ENCODE assay signal across 7 cellular contexts in the genomic region with DNA sequence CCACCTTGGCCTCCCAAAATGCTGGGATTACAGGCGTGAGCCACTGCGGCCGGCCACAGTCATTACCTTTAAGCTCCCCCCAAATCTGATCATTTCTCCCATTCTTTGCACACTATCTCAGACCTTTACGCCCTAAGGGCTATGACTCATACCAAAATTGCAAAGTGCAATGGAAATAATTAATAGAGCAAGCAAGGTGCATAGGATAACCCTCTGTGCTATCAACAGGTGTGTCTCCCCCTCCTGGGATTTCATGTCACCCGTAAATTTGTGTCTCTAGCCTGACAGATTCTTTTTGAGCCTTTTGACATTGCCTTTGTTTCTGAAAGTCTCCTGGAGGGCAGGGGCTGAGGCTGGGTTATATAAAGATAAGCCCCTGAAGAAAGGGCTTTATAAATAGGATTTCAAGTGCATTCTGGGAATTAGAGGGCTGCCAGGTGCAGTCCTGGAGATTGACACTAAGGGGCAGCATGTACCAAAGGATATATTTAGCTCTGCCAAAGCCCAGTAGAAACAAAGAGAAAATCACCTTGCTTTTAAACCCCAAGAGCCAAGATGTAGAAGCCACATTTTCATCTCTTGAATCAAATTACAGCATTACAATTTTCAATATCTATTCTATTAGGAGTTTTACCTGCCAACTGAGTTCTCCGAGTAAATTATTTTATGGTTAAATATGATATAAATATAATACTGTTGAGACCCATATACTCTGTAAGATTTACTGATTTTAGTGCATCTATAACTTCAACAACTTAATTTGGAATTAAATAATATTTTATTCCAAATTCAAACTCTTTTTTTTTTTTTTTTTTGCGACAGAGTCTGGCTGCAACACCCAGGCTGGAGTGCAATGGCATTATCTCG. TPM values are rescaled to one million over a fixed set of nuclear protein-coding genes. Genes with fewer than 3 reads are reported as not detected.
DNase-seq lines count a peak whose midpoint lies in the region; TF ChIP-seq lines count a peak whose summit lies in the region.

No MANE protein-coding gene starts in this region.

- TF ChIP-seq POLR2A in Peyer's patch (IDR thresholded peaks at IDR 0.05), result no peak
- TF ChIP-seq POLR2A in transverse colon (IDR thresholded peaks at IDR 0.05), result no peak

- in situ Hi-C loops in GM13977 (cut with MboI; ENCODE audit: low pct_unique_long_range_greater_than_20kb, low sequenced_read_pairs, unreplicated experiment) (loop anchor here (10.0 kb wide), 1 partner anchor 217 kb away; a partner anchor contains a TSS), transverse colon (cut with MboI; ENCODE audit: low pct_ligation_motif_present in 1 of 4, low pct_unique_long_range_greater_than_20kb in 1 of 4, low sequenced_read_pairs in 3 of 4) (loop anchor here in 1 of 4 donors (10.0 kb wide), 1 partner anchor 147 kb away; no protein-coding TSS in a partner anchor)

- TF ChIP-seq CTCF in GM13977 (IDR thresholded peaks at IDR 0.05; ENCODE audit: extremely low read depth, insufficient read depth, missing control alignments) (peak; percentile 85), Peyer's patch (IDR thresholded peaks at IDR 0.05) (peak; percentile 37 to 95 (median 82)), fibroblast of pulmonary artery (IDR thresholded peaks at IDR 0.05; ENCODE audit: low read length, missing control alignments) (peak; percentile 85), neutrophil (IDR thresholded peaks at IDR 0.05) (peak; percentile 90), transverse colon (IDR thresholded peaks at IDR 0.05) (peak; percentile 60 to 78 (median 73))

- 68 to 72% methylated on average over 6 to 8 of the region's 8 CpGs for WGBS in transverse colon (ENCODE audit: low coverage in 1 of 2), 2 donors

- no peaks in the 10 kb centered on the region for H3K36me3 ChIP-seq in Peyer's patch
- no peaks in the 10 kb centered on the region for H3K36me3 ChIP-seq in neutrophil
- H3K36me3 ChIP-seq in transverse colon, result no peaks in the 10 kb centered on the region

- TF ChIP-seq EP300 in transverse colon (IDR thresholded peaks at IDR 0.05; ENCODE audit: low read depth), result no peak

- H3K4me1 ChIP-seq in Peyer's patch, result peaks cover 0 to 2% (median 0%) of the 10 kb centered on the region in 4 donors
- H3K4me1 ChIP-seq in neutrophil (ENCODE audit: control insufficient read depth in 1 of 2, insufficient read depth in 1 of 2, low read depth in 1 of 2, low read length in 1 of 2), result no peaks in the 10 kb centered on the region
- H3K4me1 ChIP-seq in transverse colon, result peaks cover 0 to 7% (median 0%) of the 10 kb centered on the region in 4 donors

- H3K4me3 ChIP-seq in Peyer's patch (no peak overlapping the region), fibroblast of pulmonary artery (replicated peaks; ENCODE audit: low read depth, low read length) (no peak overlapping the region), neutrophil (ENCODE audit: low read depth in 1 of 2, low read length in 1 of 2) (no peak overlapping the region), transverse colon (no peak overlapping the region)

- DNase-seq in GM13977 (ENCODE audit: low spot score), result peak; percentile 72
- peak; percentile 37 for DNase-seq in LHCN-M2 (ENCODE audit: low read depth)
- DNase-seq in Peyer's patch, result peak; percentile 57 to 80 (median 58)
- DNase-seq in activated T-cell treated with anti-CD3 and anti-CD28 coated beads, Interleukin-2, amount 50 U/mL, for 48 hours, result peak; percentile 65 to 78
- peak; percentile 84 for DNase-seq in fibroblast of pulmonary artery (ENCODE audit: low read depth)
- peak; percentile 70 for DNase-seq in transverse colon

- intact Hi-C loops in transverse colon (cut with DNase I; ENCODE audit: low total_unique reads), result no loop called here

- no peaks in the 10 kb centered on the region for H3K9me3 ChIP-seq in Peyer's patch
- H3K9me3 ChIP-seq in neutrophil, result no peaks in the 10 kb centered on the region
- no peaks in the 10 kb centered on the region for H3K9me3 ChIP-seq in transverse colon

- H3K27ac ChIP-seq in Peyer's patch (no peak overlapping the region), neutrophil (no peak overlapping the region), transverse colon (no peak overlapping the region)

- H3K27me3 ChIP-seq in Peyer's patch (no peaks in the 10 kb centered on the region), neutrophil (no peaks in the 10 kb centered on the region), transverse colon (no peaks in the 10 kb centered on the region)

RNA-seq across cellular contexts. Expression of a gene that starts 18.2 kb away (rescaled TPM):
- total RNA-seq in LHCN-M2 (2014; rRNA removed), result not detected in 2 replicates
- not detected for polyA plus RNA-seq in LHCN-M2 (2012)
- total RNA-seq in Peyer's patch, result 10 to 100 TPM in 1 of 4 donors, not detected in 3; 11.6 TPM
- total RNA-seq in transverse colon, result under 1 TPM in 1 of 4 donors, not detected in 3; 0.80 TPM

RNA-seq across cellular contexts. Expression of a gene that starts 49.2 kb away (rescaled TPM):
- total RNA-seq in LHCN-M2 (2014; rRNA removed) (0.06 and 0.19 TPM in 2 replicates), Peyer's patch (100 to 1,000 TPM in 2 of 4 donors, 10 to 100 TPM in 1, 1 to 10 TPM in 1; 9.9 to 146 (median 88.2) TPM), transverse colon (100 to 1,000 TPM in 2 of 4 donors, 10 to 100 TPM in 2; 38.8 to 209 (median 92.1) TPM)
- 0.04 TPM for polyA plus RNA-seq in LHCN-M2 (2012)
